18 cellular contexts compared by ENCODE assay signal in genomic region chr11:130937051-130937450, GRCh38. TPM values are rescaled to one million over a fixed set of nuclear protein-coding genes. Genes with fewer than 3 reads are reported as not detected.
DNase-seq lines count a peak whose midpoint lies in the region; ATAC-seq, FAIRE-seq and TF ChIP-seq lines count a peak whose summit lies in the region.
"Had no signal": no experiment of that assay in that cellular context is flagged by ENCODE, and none has a peak within 500 bp of the region (broad histone marks: within the 10 kb centered on the region; RNA-seq: fewer than 3 reads in every experiment).

No MANE protein-coding gene starts in this region.

- H3K27ac Mint-ChIP-seq in neural progenitor cell: no peak overlapping the region
- H3K27ac Mint-ChIP-seq: CD14-positive monocyte; CD4-positive, alpha-beta memory T cell; H9 had no signal

- intact Hi-C loops in mammary epithelial cell (cut with micrococcal nuclease): no loop called here
- intact Hi-C loops in breast epithelium (cut with DNase I; ENCODE audit: low total_unique reads): no loop called here

- H4K91ac ChIP-seq in H1 (replicated peaks; ENCODE audit: insufficient read length, low read length): no peak overlapping the region

- POLR2A ChIA-PET in H1 (lab: Charles Lee; ENCODE audit: partially characterized antibody): no interaction called here

- H3K23ac ChIP-seq in H1 (ENCODE audit: insufficient read length): no peak overlapping the region

- no peak overlapping the region for H3K18ac ChIP-seq in H1 (ENCODE audit: extremely low read depth, low read length)

- no peak overlapping the region for H2AK5ac ChIP-seq in H1 (ENCODE audit: low read depth, low read length)

- H4K5ac ChIP-seq in H1 (ENCODE audit: insufficient read length, low read depth, low read length): no peak overlapping the region

- no peak overlapping the region for H3K27ac ChIP-seq in mammary epithelial cell (ENCODE audit: insufficient read depth, low read depth, low read length)
- no peak overlapping the region for H3K27ac ChIP-seq in breast epithelium
- no peak overlapping the region for H3K27ac ChIP-seq in H1 (ENCODE audit: low read depth, low read length)
- H3K27ac ChIP-seq in neural progenitor cell: no peak overlapping the region
- H3K27ac ChIP-seq: BLaER1 had no signal

- no peaks in the 10 kb centered on the region for H3K79me1 ChIP-seq in H1 (ENCODE audit: low read depth, low read length)

- no peak for TF ChIP-seq RAD21 in H1 (IDR thresholded peaks at IDR 0.05 in 1 of 2, conservative IDR thresholded peaks at IDR 0.05 in 1 of 2; ENCODE audit: low read depth in 2 of 2, low read length in 2 of 2)

- no peaks in the 10 kb centered on the region for H3K23me2 ChIP-seq in H1 (ENCODE audit: low read depth, low read length)

- H3K4me1 Mint-ChIP-seq in neural progenitor cell: no peaks in the 10 kb centered on the region
- H3K4me1 Mint-ChIP-seq: CD14-positive monocyte; CD4-positive, alpha-beta memory T cell had no signal

- H2BK15ac ChIP-seq in H1 (ENCODE audit: low read length): no peak overlapping the region

- H3K27me3 Mint-ChIP-seq in neural progenitor cell (ENCODE audit: insufficient read depth, low read depth): no peaks in the 10 kb centered on the region

- no peaks in the 10 kb centered on the region for H3K27me3 ChIP-seq in mammary epithelial cell (ENCODE audit: insufficient read depth, low read length)
- H3K27me3 ChIP-seq in breast epithelium: no peaks in the 10 kb centered on the region
- no peaks in the 10 kb centered on the region for H3K27me3 ChIP-seq in H1 (replicated peaks in 1 of 4; ENCODE audit: control insufficient read depth in 3 of 4, extremely low read depth in 1 of 4, insufficient read depth in 3 of 4, low read length in 3 of 4)
- no peaks in the 10 kb centered on the region for H3K27me3 ChIP-seq in neural progenitor cell
- H3K27me3 ChIP-seq: BLaER1 had no signal

- no peaks in the 10 kb centered on the region for H3F3A ChIP-seq in neural progenitor cell (ENCODE audit: low read depth)

- H3K4me3 Mint-ChIP-seq in neural progenitor cell: no peak overlapping the region
- H3K4me3 Mint-ChIP-seq: CD14-positive monocyte; CD4-positive, alpha-beta memory T cell; H9 had no signal

- H3K9ac ChIP-seq in mammary epithelial cell (ENCODE audit: insufficient read depth, low read length): no peak overlapping the region
- no peak overlapping the region for H3K9ac ChIP-seq in H1 (replicated peaks in 1 of 4; ENCODE audit: extremely low read depth in 1 of 4, low read depth in 3 of 4, low read length in 3 of 4)
- H3K9ac ChIP-seq in neural progenitor cell: no peak overlapping the region
- H3K9ac ChIP-seq: BLaER1 had no signal

- CTCF ChIA-PET in mammary epithelial cell (lab: Charles Lee; ENCODE audit: low non-redundant PET) (no interaction called here), H1 (lab: Charles Lee; ENCODE audit: partially characterized antibody) (interaction anchor here (1.8 kb wide), 1 partner anchor 13 kb away, joined by 5 read pairs; no protein-coding TSS in a partner anchor)

- TF ChIP-seq POLR2A in breast epithelium (IDR thresholded peaks at IDR 0.05) (no peak), H1 (IDR thresholded peaks at IDR 0.05; ENCODE audit: control extremely low read depth in 1 of 2, low read depth in 2 of 2, low read length in 2 of 2) (no peak)

- no peak overlapping the region for H3K4me2 ChIP-seq in mammary epithelial cell (ENCODE audit: insufficient read depth, low read depth, low read length)
- no peak overlapping the region for H3K4me2 ChIP-seq in H1 (ENCODE audit: insufficient read depth in 1 of 2, low read depth in 2 of 2, low read length in 2 of 2)
- no peak overlapping the region for H3K4me2 ChIP-seq in neural progenitor cell
- H3K4me2 ChIP-seq: BLaER1 had no signal

- H3K4me3 ChIP-seq in mammary epithelial cell (replicated peaks in 1 of 3; ENCODE audit: insufficient read depth in 1 of 3, low read depth in 2 of 3, low read length in 3 of 3) (no peak overlapping the region), breast epithelium (no peak overlapping the region), H1 (ENCODE audit: extremely low read depth in 1 of 4, insufficient read depth in 2 of 4, low read depth in 3 of 4, low read length in 4 of 4) (no peak overlapping the region), neural progenitor cell (no peak overlapping the region)
- H3K4me3 ChIP-seq: BLaER1 had no signal

- no peaks in the 10 kb centered on the region for H3K9me3 Mint-ChIP-seq in neural progenitor cell
- H3K9me3 Mint-ChIP-seq: H9 had no signal

- no peak overlapping the region for H3K4ac ChIP-seq in H1 (replicated peaks; ENCODE audit: insufficient read length, low read depth, low read length)

- H3K79me2 ChIP-seq in mammary epithelial cell (ENCODE audit: insufficient read depth, low read length): no peaks in the 10 kb centered on the region
- no peaks in the 10 kb centered on the region for H3K79me2 ChIP-seq in H1 (ENCODE audit: control insufficient read depth in 1 of 2, insufficient read depth in 2 of 2, low read length in 2 of 2)
- no peaks in the 10 kb centered on the region for H3K79me2 ChIP-seq in neural progenitor cell (ENCODE audit: low read depth)

- no peak overlapping the region for H3K14ac ChIP-seq in H1 (ENCODE audit: insufficient read length)

- BruUV-seq in mammary epithelial cell (replicated peaks; lab: Mats Ljungman, UMichigan): no TSS peak

- H3K9me3 ChIP-seq in mammary epithelial cell (replicated peaks; ENCODE audit: insufficient read depth, low read length) (no peaks in the 10 kb centered on the region), breast epithelium (no peaks in the 10 kb centered on the region), H1 (ENCODE audit: insufficient read depth in 2 of 2, low read depth in 1 of 2, low read length in 1 of 2) (no peaks in the 10 kb centered on the region), neural progenitor cell (ENCODE audit: low read depth) (no peaks in the 10 kb centered on the region)
- H3K9me3 ChIP-seq: BLaER1 had no signal

- H2BK5ac ChIP-seq in H1 (ENCODE audit: low read depth, low read length): no peak overlapping the region

- H3K36me3 Mint-ChIP-seq in neural progenitor cell: no peaks in the 10 kb centered on the region
- H3K36me3 Mint-ChIP-seq: CD14-positive monocyte; CD4-positive, alpha-beta memory T cell had no signal

- no peak for ATAC-seq in HG03095 (IDR thresholded peaks at IDR 0.05; ENCODE audit: unreplicated experiment)

- no peak for TF ChIP-seq EP300 in H1 (IDR thresholded peaks at IDR 0.05; ENCODE audit: borderline replicate concordance in 1 of 2, low read depth in 2 of 2, low read length in 2 of 2)

- 8% methylated on average over 2 of the region's 2 CpGs for WGBS in mammary epithelial cell (ENCODE audit: low coverage, missing lambda C conversion rate)
- WGBS in H1 (ENCODE audit: extremely low coverage in 1 of 2, insufficient coverage in 1 of 2, insufficient read length in 1 of 2, insufficient replicate concordance in 2 of 2, low coverage in 1 of 2, low lambda C conversion rate in 2 of 2, missing lambda C conversion rate in 1 of 2), 2 experiments: 90% methylated on average over 2 of the region's 2 CpGs; no CpG with 5 or more reads in 1 of the 2 experiments

- no peak overlapping the region for H2BK12ac ChIP-seq in H1 (ENCODE audit: low read depth, low read length)

- H4K20me1 ChIP-seq in mammary epithelial cell (ENCODE audit: insufficient read depth, low read length) (no peaks in the 10 kb centered on the region), H1 (replicated peaks in 1 of 2; ENCODE audit: control insufficient read depth in 1 of 2, insufficient read depth in 2 of 2, low read length in 2 of 2) (no peaks in the 10 kb centered on the region), neural progenitor cell (ENCODE audit: low read depth) (no peaks in the 10 kb centered on the region)
- H4K20me1 ChIP-seq: BLaER1 had no signal

- no peak overlapping the region for H4K8ac ChIP-seq in H1 (ENCODE audit: extremely low read depth, insufficient read depth, low read length)

- TF ChIP-seq CTCF in mammary epithelial cell (conservative IDR thresholded peaks at IDR 0.05 in 1 of 2, IDR thresholded peaks at IDR 0.05 in 1 of 2; ENCODE audit: extremely low read depth in 1 of 2, insufficient read depth in 1 of 2, low read depth in 1 of 2, low read length in 2 of 2) (no peak), breast epithelium (IDR thresholded peaks at IDR 0.05) (no peak), H1 (IDR thresholded peaks at IDR 0.05; ENCODE audit: control extremely low read depth in 1 of 3, insufficient read depth in 1 of 3, low read depth in 1 of 3, low read length in 3 of 3) (no peak), neural progenitor cell (IDR thresholded peaks at IDR 0.05) (no peak)

- no peak overlapping the region for H3K56ac ChIP-seq in H1 (replicated peaks; ENCODE audit: insufficient read length, low read depth, low read length)

- no peak overlapping the region for H2BK20ac ChIP-seq in H1 (ENCODE audit: low read length)

- in situ Hi-C loops in mammary epithelial cell (cut with MboI; ENCODE audit: low sequenced_read_pairs in 2 of 2): no loop called here

- H3K4me1 ChIP-seq in mammary epithelial cell (ENCODE audit: insufficient read depth, low read length) (peaks cover 5% of the 10 kb centered on the region), breast epithelium (no peaks in the 10 kb centered on the region), H1 (replicated peaks in 1 of 4; ENCODE audit: control insufficient read depth in 3 of 4, insufficient read depth in 4 of 4, low read length in 3 of 4) (no peaks in the 10 kb centered on the region), neural progenitor cell (no peaks in the 10 kb centered on the region)
- H3K4me1 ChIP-seq: BLaER1 had no signal

- DNase-seq in mammary epithelial cell: peak; percentile 70
- no peak for DNase-seq in breast epithelium (ENCODE audit: low spot score in 2 of 2)
- DNase-seq in H1 (ENCODE audit: low read depth in 1 of 2, low spot score in 2 of 2): no peak
- no peak for DNase-seq in neural progenitor cell (ENCODE audit: low spot score)
- no peak for DNase-seq in activated CD4-positive, CD25-positive, alpha-beta regulatory T cell treated with anti-CD3 and anti-CD28 coated beads, Interleukin-2, amount 50 U/mL, for 72 hours
- DNase-seq in NCI-H2171 treated with DMSO at 0.1 percent for 48 hours (lab: John Stamatoyannopoulos, UW): no peak
- DNase-seq: 8988T; CD4-positive, alpha-beta memory T cell; DMS153; DMS79; GDM1; GOT3; H9 had no signal

- no peak overlapping the region for H2BK120ac ChIP-seq in H1 (replicated peaks; ENCODE audit: low read depth, low read length)

- dilution Hi-C loops in mammary epithelial cell (cut with HindIII; ENCODE audit: low sequenced_read_pairs): no loop called here

- H2AFZ ChIP-seq in mammary epithelial cell (ENCODE audit: low read depth, low read length) (peak overlapping the region; percentile 3), H1 (ENCODE audit: low read length) (peak overlapping the region; percentile 43; the same call in 1 of the 2 replicates), neural progenitor cell (replicated peaks) (peak overlapping the region; percentile 68)

- no peak for FAIRE-seq in H1 (lab: Jason Lieb, UNC)
- FAIRE-seq: GM12892, GM18507 had no signal

- H3K36me3 ChIP-seq in mammary epithelial cell (ENCODE audit: insufficient read depth, low read length) (no peaks in the 10 kb centered on the region), breast epithelium (no peaks in the 10 kb centered on the region), H1 (ENCODE audit: control insufficient read depth in 2 of 4, insufficient read depth in 4 of 4, low read length in 3 of 4) (no peaks in the 10 kb centered on the region), neural progenitor cell (no peaks in the 10 kb centered on the region)
- H3K36me3 ChIP-seq: BLaER1 had no signal

RNA-seq across cellular contexts. Expression of gene SNX19, which starts 20.8 kb away (rescaled TPM):
- total RNA-seq in mammary epithelial cell: 100 to 1,000 TPM in 1 of 2 donors, 10 to 100 TPM in 1; 56.4 to 112 TPM
- polyA plus RNA-seq in mammary epithelial cell: 40.8 TPM
- polyA minus RNA-seq in mammary epithelial cell: 82.7 TPM
- total RNA-seq in breast epithelium: 100 to 1,000 TPM in 2 of 3 donors, 10 to 100 TPM in 1; 91.0 to 119 (median 100) TPM
- 22.6 and 25.2 TPM in 2 replicates for total RNA-seq in H1 (2021; fragmentation: NEBNext Ultra II Directional; extraction: Animal tissue kit (Norgen Biotek cat#: 25700))
- polyA plus RNA-seq in H1 (2011; rRNA removed): 15.0 and 22.1 TPM in 2 replicates
- polyA plus RNA-seq in H1 (2011; cell fraction: cytosol; rRNA removed): 13.6 TPM
- polyA plus RNA-seq in H1 (2011; cell fraction: nucleus; rRNA removed): 36.6 TPM
- 13.1 to 15.9 TPM (median 14.2 TPM) in 4 replicates for polyA plus RNA-seq in H1 (2012, experiment 1 of 2)
- polyA plus RNA-seq in H1 (2012, experiment 2 of 2): 2.2 TPM
- 24.6 TPM for polyA plus RNA-seq in H1 (2013, experiment 1 of 2)
- 25.1 TPM for polyA plus RNA-seq in H1 (2013, experiment 2 of 2)
- polyA minus RNA-seq in H1 (2011; rRNA and poly(A)+ RNA removed): 67.1 and 69.1 TPM in 2 replicates
- polyA minus RNA-seq in H1 (2011; cell fraction: cytosol; rRNA and poly(A)+ RNA removed): 33.2 TPM
- 86.2 TPM for polyA minus RNA-seq in H1 (2011; cell fraction: nucleus; rRNA and poly(A)+ RNA removed)
- total RNA-seq in neural progenitor cell (ENCODE audit: low replicate concordance): 32.8 and 33.4 TPM in 2 replicates

Comparison
In these comparisons a context has a peak if more than half of its experiments do, and no peak if none do; other contexts are left out.
1. H2AFZ ChIP-seq: peak in every context shown above with its lines; median percentile 68 in neural progenitor cell; 43 in H1; 3 in mammary epithelial cell.